ENCODE assay signal across 12 cellular contexts in the genomic region with DNA sequence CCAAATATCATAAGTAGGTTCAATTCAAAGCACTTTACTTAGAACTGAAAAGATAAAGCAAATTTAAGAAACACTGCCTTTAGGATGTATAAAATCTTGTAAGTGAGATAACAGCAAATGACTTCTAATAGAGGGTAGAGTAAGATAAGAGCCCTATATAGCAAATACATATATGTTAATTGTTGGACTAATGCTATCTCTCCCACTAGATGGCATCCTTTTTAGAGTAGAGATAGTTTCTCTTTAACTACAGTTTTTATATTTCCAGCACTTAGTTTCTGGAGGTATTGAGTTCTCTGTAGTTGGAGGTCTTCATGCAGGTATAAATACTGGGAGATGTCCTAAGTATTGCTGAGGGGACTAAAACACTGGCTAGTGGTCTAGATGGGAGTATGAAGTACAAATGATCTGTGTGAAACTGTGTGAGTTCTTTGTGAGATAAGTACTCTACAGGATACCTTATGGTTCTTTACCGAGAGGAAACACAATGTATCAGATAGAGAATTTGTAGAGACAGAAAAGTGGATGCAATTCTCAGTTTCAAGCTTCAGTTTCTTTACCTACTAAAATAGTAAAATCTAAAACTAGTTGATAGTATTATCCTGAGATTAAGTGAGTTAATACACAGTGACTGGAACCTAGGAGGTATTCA.
DNase-seq lines count a peak whose midpoint lies in the region; ATAC-seq and TF ChIP-seq lines count a peak whose summit lies in the region.
"Had no signal": no experiment of that assay in that cellular context is flagged by ENCODE, and none has a peak within 500 bp of the region (broad histone marks: within the 10 kb centered on the region; RNA-seq: fewer than 3 reads in every experiment).

No MANE protein-coding gene starts in this region.

- intact Hi-C loops in mucosa of descending colon (cut with DNase I, micrococcal nuclease): no loop called here
- intact Hi-C loops in activated naive CD4-positive, alpha-beta T cell treated with anti-CD3 and anti-CD28 coated beads for 36 hours (cut with micrococcal nuclease): no loop called here
- intact Hi-C loops in transverse colon (cut with DNase I; ENCODE audit: low total_unique reads): no loop called here

- in situ Hi-C loops in SK-MEL-5 (cut with HindIII; ENCODE audit: low pct_unique_long_range_greater_than_20kb, low sequenced_read_pairs) (no loop called here), transverse colon (cut with MboI; ENCODE audit: low pct_ligation_motif_present in 1 of 4, low pct_unique_long_range_greater_than_20kb in 1 of 4, low sequenced_read_pairs in 3 of 4) (no loop called here)

- H3K79me2 ChIP-seq in neural progenitor cell (ENCODE audit: low read depth): no peaks in the 10 kb centered on the region

- H3K36me3 ChIP-seq in neural progenitor cell (peaks cover 3% of the 10 kb centered on the region), mucosa of descending colon (ENCODE audit: low read depth) (no peaks in the 10 kb centered on the region), transverse colon (no peaks in the 10 kb centered on the region)
- H3K36me3 ChIP-seq: lower lobe of right lung had no signal

- H3K27me3 Mint-ChIP-seq in neural progenitor cell (ENCODE audit: insufficient read depth, low read depth): no peaks in the 10 kb centered on the region
- no peaks in the 10 kb centered on the region for H3K27me3 Mint-ChIP-seq in activated naive CD4-positive, alpha-beta T cell treated with anti-CD3 and anti-CD28 coated beads for 36 hours (ENCODE audit: low read depth)
- H3K27me3 Mint-ChIP-seq: activated T-helper 17 cell treated with anti-CD3 and anti-CD28 coated beads, Interleukin-2, amount 50 U/mL, for 72 hours had no signal

- WGBS in transverse colon (ENCODE audit: low coverage in 1 of 2), 2 donors: 63 to 80% methylated on average over 1 of the region's 1 CpG

- TF ChIP-seq POLR2A in transverse colon (IDR thresholded peaks at IDR 0.05): no peak

- no peaks in the 10 kb centered on the region for H4K20me1 ChIP-seq in neural progenitor cell (ENCODE audit: low read depth)

- no peak for ATAC-seq in mucosa of descending colon
- ATAC-seq: A549; activated T-helper 17 cell treated with anti-CD3 and anti-CD28 coated beads, Interleukin-2, amount 50 U/mL, for 72 hours; lower lobe of right lung; sciatic nerve had no signal

- no peaks in the 10 kb centered on the region for H3F3A ChIP-seq in neural progenitor cell (ENCODE audit: low read depth)

- H3K9ac ChIP-seq in neural progenitor cell: no peak overlapping the region

- no peak overlapping the region for H3K4me3 Mint-ChIP-seq in neural progenitor cell
- no peak overlapping the region for H3K4me3 Mint-ChIP-seq in activated naive CD4-positive, alpha-beta T cell treated with anti-CD3 and anti-CD28 coated beads for 36 hours
- H3K4me3 Mint-ChIP-seq: activated T-helper 17 cell treated with anti-CD3 and anti-CD28 coated beads, Interleukin-2, amount 50 U/mL, for 72 hours had no signal

- H3K4me1 ChIP-seq in neural progenitor cell (peaks cover 23% of the 10 kb centered on the region), mucosa of descending colon (ENCODE audit: low read depth) (no peaks in the 10 kb centered on the region), transverse colon (no peaks in the 10 kb centered on the region)
- H3K4me1 ChIP-seq: A549, lower lobe of right lung had no signal

- no peak overlapping the region for H2AFZ ChIP-seq in neural progenitor cell (replicated peaks)

- no peak overlapping the region for H3K27ac Mint-ChIP-seq in neural progenitor cell
- H3K27ac Mint-ChIP-seq in activated naive CD4-positive, alpha-beta T cell treated with anti-CD3 and anti-CD28 coated beads for 36 hours: no peak overlapping the region
- H3K27ac Mint-ChIP-seq: activated T-helper 17 cell treated with anti-CD3 and anti-CD28 coated beads, Interleukin-2, amount 50 U/mL, for 72 hours had no signal

- H3K27me3 ChIP-seq in neural progenitor cell: no peaks in the 10 kb centered on the region
- H3K27me3 ChIP-seq in transverse colon: no peaks in the 10 kb centered on the region

- H3K4me3 ChIP-seq in neural progenitor cell (no peak overlapping the region), mucosa of descending colon (no peak overlapping the region), transverse colon (no peak overlapping the region)
- H3K4me3 ChIP-seq: A549, lower lobe of right lung had no signal

- no peaks in the 10 kb centered on the region for H3K36me3 Mint-ChIP-seq in neural progenitor cell
- no peaks in the 10 kb centered on the region for H3K36me3 Mint-ChIP-seq in activated naive CD4-positive, alpha-beta T cell treated with anti-CD3 and anti-CD28 coated beads for 36 hours (ENCODE audit: low read depth)

- H3K4me2 ChIP-seq in neural progenitor cell: peak overlapping the region; percentile 6
- H3K4me2 ChIP-seq: A549 had no signal

- CTCF ChIA-PET in activated naive CD4-positive, alpha-beta T cell treated with anti-CD3 and anti-CD28 coated beads for 36 hours (lab: Charles Lee): interaction anchor here (1.0 kb wide), 1 partner anchor 8 kb away, joined by 3 read pairs; no protein-coding TSS in a partner anchor

- peaks cover 15% of the 10 kb centered on the region for H3K4me1 Mint-ChIP-seq in neural progenitor cell
- no peaks in the 10 kb centered on the region for H3K4me1 Mint-ChIP-seq in activated naive CD4-positive, alpha-beta T cell treated with anti-CD3 and anti-CD28 coated beads for 36 hours (ENCODE audit: low read depth)
- H3K4me1 Mint-ChIP-seq: activated T-helper 17 cell treated with anti-CD3 and anti-CD28 coated beads, Interleukin-2, amount 50 U/mL, for 72 hours had no signal

- TF ChIP-seq EP300 in transverse colon (IDR thresholded peaks at IDR 0.05; ENCODE audit: low read depth): no peak

- H3K27ac ChIP-seq in neural progenitor cell (no peak overlapping the region), transverse colon (no peak overlapping the region)
- H3K27ac ChIP-seq: A549, lower lobe of right lung had no signal

- TF ChIP-seq CTCF in neural progenitor cell (IDR thresholded peaks at IDR 0.05): peak; percentile 45
- no peak for TF ChIP-seq CTCF in mucosa of descending colon (IDR thresholded peaks at IDR 0.05)
- no peak for TF ChIP-seq CTCF in transverse colon (IDR thresholded peaks at IDR 0.05)

- H3K9me3 ChIP-seq in neural progenitor cell (ENCODE audit: low read depth) (no peaks in the 10 kb centered on the region), mucosa of descending colon (no peaks in the 10 kb centered on the region), transverse colon (no peaks in the 10 kb centered on the region)
- H3K9me3 ChIP-seq: A549, lower lobe of right lung had no signal

- no peaks in the 10 kb centered on the region for H3K9me3 Mint-ChIP-seq in neural progenitor cell
- H3K9me3 Mint-ChIP-seq in activated naive CD4-positive, alpha-beta T cell treated with anti-CD3 and anti-CD28 coated beads for 36 hours: peaks cover 4% of the 10 kb centered on the region

- DNase-seq in NCI-H1105 treated with DMSO at 0.1 percent for 48 hours (lab: John Stamatoyannopoulos, UW) (peak; percentile 3), NCI-H1105 (lab: John Stamatoyannopoulos, UW) (no peak), HT-29 (ENCODE audit: low spot score) (peak; percentile 26), SK-MEL-5 (ENCODE audit: low read depth, low spot score) (peak; percentile 37), neural progenitor cell (ENCODE audit: low spot score) (no peak), mucosa of descending colon (no peak), transverse colon (no peak)
- no peak for DNase-seq in activated naive CD4-positive, alpha-beta T cell treated with anti-CD3 and anti-CD28 coated beads for 36 hours
- DNase-seq: lower lobe of right lung had no signal

Comparison
In these comparisons a context has a peak if more than half of its experiments do, and no peak if none do; other contexts are left out.
1. DNase-seq: peak in NCI-H1105 treated with DMSO at 0.1 percent for 48 hours (single experiment), HT-29 (single experiment) and SK-MEL-5 (single experiment); none in NCI-H1105 (single experiment), neural progenitor cell (single experiment), mucosa of descending colon (0 of 3), activated naive CD4-positive, alpha-beta T cell treated with anti-CD3 and anti-CD28 coated beads for 36 hours (single experiment) and transverse colon (single experiment).